In the genomic region with DNA sequence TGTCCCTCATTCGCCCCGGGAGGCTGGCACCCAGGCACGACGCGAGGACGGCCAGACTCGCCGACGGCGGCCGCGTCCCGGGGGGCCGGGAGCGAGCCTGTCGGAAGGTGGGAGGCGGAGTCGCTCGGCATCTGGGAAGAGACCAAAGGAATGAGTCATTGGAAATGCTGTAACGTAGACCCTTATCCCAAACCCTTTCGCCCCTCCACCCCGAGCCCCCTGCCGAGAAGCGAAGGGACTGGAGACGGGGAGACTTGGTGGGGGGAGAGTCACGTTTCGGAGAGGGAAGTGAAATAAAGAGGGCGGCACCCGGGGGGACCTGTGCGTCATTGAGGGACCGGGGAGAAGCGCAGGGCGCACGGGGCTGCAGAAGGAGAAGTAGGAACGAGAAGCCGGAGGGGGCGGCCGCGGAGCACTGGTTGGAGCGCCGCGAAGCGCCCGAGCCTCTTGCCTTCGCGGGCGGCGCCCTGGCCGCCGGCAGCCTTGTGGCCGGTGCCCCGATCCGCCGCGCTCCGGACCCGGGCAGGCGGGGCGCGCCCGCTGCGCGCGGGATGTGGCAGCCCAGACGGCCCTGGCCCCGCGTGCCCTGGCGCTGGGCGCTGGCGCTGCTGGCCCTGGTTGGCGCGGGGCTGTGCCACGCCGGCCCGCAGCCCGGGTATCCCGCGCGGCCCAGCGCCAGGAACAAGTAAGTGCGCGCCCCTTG, we compare ENCODE assay signal across 8 cellular contexts. TPM values are rescaled to one million over a fixed set of nuclear protein-coding genes. Genes with fewer than 3 reads are reported as not detected.
DNase-seq lines count a peak whose midpoint lies in the region; ATAC-seq and TF ChIP-seq lines count a peak whose summit lies in the region.

TSS of gene EMILIN2 (plus strand) at position 369 of the 703 bp plus-strand sequence. CDS start at position 552, 183 bp downstream.

- H3K9me3 ChIP-seq in RWPE2 (ENCODE audit: severe bottlenecking), result no peaks in the 10 kb centered on the region

- H3K4me1 Mint-ChIP-seq in immature natural killer cell, result peaks cover 22 to 23% of the 10 kb centered on the region in 2 donors

- H3K4me1 ChIP-seq in RWPE2 (ENCODE audit: insufficient read depth, poor library complexity, severe bottlenecking), result no peaks in the 10 kb centered on the region

- H3K36me3 ChIP-seq in RWPE2 (ENCODE audit: low read depth), result no peaks in the 10 kb centered on the region

- H3K27ac ChIP-seq in RWPE2 (ENCODE audit: poor library complexity, severe bottlenecking), result no peak within 1 kb of the TSS

- no peaks in the 10 kb centered on the region for H3K9me3 Mint-ChIP-seq in immature natural killer cell

- H3K4me3 ChIP-seq in RWPE2 (ENCODE audit: severe bottlenecking) (peak within 1 kb of the TSS; percentile 18), astrocyte of the spinal cord (ENCODE audit: low read depth, low read length) (peak within 1 kb of the TSS; percentile 54)

- TF ChIP-seq CTCF in RWPE2 (IDR thresholded peaks at IDR 0.05; ENCODE audit: poor library complexity, severe bottlenecking), result no peak
- no peak for TF ChIP-seq CTCF in astrocyte of the spinal cord (IDR thresholded peaks at IDR 0.05; ENCODE audit: low read depth, low read length)

- peak; percentile 61 for ATAC-seq in GM21723 (IDR thresholded peaks at IDR 0.05; ENCODE audit: unreplicated experiment)
- peak; percentile 10; the same call in 1 of the 3 replicates for ATAC-seq in RWPE2 (ENCODE audit: low read depth)
- ATAC-seq in HG03097 (IDR thresholded peaks at IDR 0.05; ENCODE audit: low FRiP score, unreplicated experiment), result no peak

- in situ Hi-C loops in astrocyte of the spinal cord (cut with HindIII; ENCODE audit: low sequenced_read_pairs), result no loop called here

- peak within 1 kb of the TSS in 1 of 6 donors; percentile 83 for H3K27ac Mint-ChIP-seq in immature natural killer cell

- peaks cover 8 to 31% (median 8%) of the 10 kb centered on the region in 3 donors for H3K27me3 Mint-ChIP-seq in immature natural killer cell (ENCODE audit: low read depth in 3 of 3)

- peaks cover 63% of the 10 kb centered on the region for H3K27me3 ChIP-seq in RWPE2 (ENCODE audit: insufficient read depth, poor library complexity, severe bottlenecking)

- DNase-seq in AG20443 (ENCODE audit: low spot score) (peak; percentile 75), RWPE2 (ENCODE audit: low spot score) (no peak), astrocyte of the spinal cord (ENCODE audit: low read depth, low spot score) (peak; percentile 65), immature natural killer cell (peak; percentile 13 to 26 (median 21)), NCI-H1092 treated with DMSO at 0.1 percent for 48 hours (lab: John Stamatoyannopoulos, UW) (no peak)
- peak; percentile 48 to 63 for DNase-seq in stimulated activated CD4-positive, alpha-beta T cell treated with anti-CD3 and anti-CD28 coated beads, Interleukin-2, amount 100 ng/mL, for 24 hours

- H3K36me3 Mint-ChIP-seq in immature natural killer cell, result peaks cover 0 to 5% (median 4%) of the 10 kb centered on the region in 3 donors

- H3K4me3 Mint-ChIP-seq in immature natural killer cell, result peak within 1 kb of the TSS; percentile 79 to 88 (median 86)

RNA-seq across cellular contexts. Expression of gene EMILIN2, which starts in this region (rescaled TPM):
- polyA plus RNA-seq in immature natural killer cell, result 1 to 10 TPM; 3.4 to 9.3 (median 4.4) TPM

Comparison
In these comparisons a context has a peak if more than half of its experiments do, and no peak if none do; other contexts are left out.
1. DNase-seq: peak in AG20443 (single experiment), astrocyte of the spinal cord (single experiment), immature natural killer cell (3 of 3) and stimulated activated CD4-positive, alpha-beta T cell treated with anti-CD3 and anti-CD28 coated beads, Interleukin-2, amount 100 ng/mL, for 24 hours (2 of 2); none in RWPE2 (single experiment) and NCI-H1092 treated with DMSO at 0.1 percent for 48 hours (single experiment).